9 cellular contexts compared by ENCODE assay signal in genomic region chr2:166376488-166376828, GRCh38. TPM values are rescaled to one million over a fixed set of nuclear protein-coding genes. Genes with fewer than 3 reads are reported as not detected.
DNase-seq lines count a peak whose midpoint lies in the region; ATAC-seq, FAIRE-seq and TF ChIP-seq lines count a peak whose summit lies in the region.
"Had no signal": no experiment of that assay in that cellular context is flagged by ENCODE, and none has a peak within 500 bp of the region (broad histone marks: within the 10 kb centered on the region; RNA-seq: fewer than 3 reads in every experiment).

No MANE protein-coding gene starts in this region.

- no peak for FAIRE-seq in keratinocyte (lab: Jason Lieb, UNC)

- H3K4me1 ChIP-seq in keratinocyte (ENCODE audit: control insufficient read depth, extremely low read depth, insufficient read depth, low read length) (peaks cover 6% of the 10 kb centered on the region), stomach (peaks cover 8 to 22% (median 17%) of the 10 kb centered on the region in 4 donors), Karpas-422 (ENCODE audit: low read length) (no peaks in the 10 kb centered on the region)

- 5 to 11% (median 8%) methylated on average over 11 of the region's 11 CpGs for WGBS in stomach, 5 donors

- no peaks in the 10 kb centered on the region for H3K9me3 ChIP-seq in keratinocyte (ENCODE audit: control insufficient read depth, low read depth, low read length)
- no peaks in the 10 kb centered on the region for H3K9me3 ChIP-seq in stomach
- no peaks in the 10 kb centered on the region for H3K9me3 ChIP-seq in Karpas-422 (ENCODE audit: low read length)

- TF ChIP-seq EP300 in stomach (IDR thresholded peaks at IDR 0.05): no peak

- H2AFZ ChIP-seq in keratinocyte (ENCODE audit: control insufficient read depth, low read length): peak overlapping the region; percentile 80
- H2AFZ ChIP-seq in Karpas-422 (ENCODE audit: low read length): no peak overlapping the region

- H3K36me3 ChIP-seq in keratinocyte (ENCODE audit: control insufficient read depth in 2 of 2, extremely low read depth in 1 of 2, insufficient read depth in 2 of 2, low read length in 2 of 2) (no peaks in the 10 kb centered on the region), stomach (no peaks in the 10 kb centered on the region), Karpas-422 (ENCODE audit: insufficient read depth, low read length) (no peaks in the 10 kb centered on the region)

- H3K9me2 ChIP-seq in Karpas-422 (replicated peaks; ENCODE audit: insufficient read depth, low read length): no peaks in the 10 kb centered on the region

- no peak for ATAC-seq in activated naive CD8-positive, alpha-beta T cell treated with anti-CD3 and anti-CD28 coated beads, Interleukin-2, amount 50 U/mL, for 24 hours

- H3K27me3 ChIP-seq in keratinocyte (ENCODE audit: control insufficient read depth, extremely low read depth, insufficient read depth, low read length): peaks cover 26% of the 10 kb centered on the region
- H3K27me3 ChIP-seq in stomach: peaks cover 0 to 13% (median 0%) of the 10 kb centered on the region in 3 donors
- H3K27me3 ChIP-seq in Karpas-422 (ENCODE audit: low read length): no peaks in the 10 kb centered on the region

- peaks cover 42% of the 10 kb centered on the region for H3K27me3 Mint-ChIP-seq in T-helper 2 cell treated with Interferon-gamma antibody and Interleukin-4, amounts not matched to agents 5 μg/mL and 100 μg/mL, for 36 hours (ENCODE audit: low read depth)
- H3K27me3 Mint-ChIP-seq in activated naive CD8-positive, alpha-beta T cell treated with anti-CD3 and anti-CD28 coated beads, Interleukin-2, amount 50 U/mL, for 24 hours: peaks cover 36% of the 10 kb centered on the region

- no peak for TF ChIP-seq CTCF in keratinocyte (optimal IDR thresholded peaks at IDR 0.05 in 1 of 3, IDR thresholded peaks at IDR 0.05 in 1 of 3, conservative IDR thresholded peaks at IDR 0.05 in 1 of 3; ENCODE audit: extremely low read depth in 1 of 3, insufficient read depth in 2 of 3, low read length in 3 of 3)
- TF ChIP-seq CTCF in stomach (IDR thresholded peaks at IDR 0.05): no peak

- dilution Hi-C loops in keratinocyte (cut with MboI; ENCODE audit: extremely low pct_ligation_motif_present, low sequenced_read_pairs): no loop called here

- H3K27ac Mint-ChIP-seq in T-helper 2 cell treated with Interferon-gamma antibody and Interleukin-4, amounts not matched to agents 5 μg/mL and 100 μg/mL, for 36 hours: no peak overlapping the region
- H3K27ac Mint-ChIP-seq in activated naive CD8-positive, alpha-beta T cell treated with anti-CD3 and anti-CD28 coated beads, Interleukin-2, amount 50 U/mL, for 24 hours: no peak overlapping the region

- peak overlapping the region; percentile 86 for H3K4me2 ChIP-seq in keratinocyte (ENCODE audit: control insufficient read depth, extremely low read depth, insufficient read depth, low read depth, low read length)
- no peak overlapping the region for H3K4me2 ChIP-seq in Karpas-422 (ENCODE audit: low read depth, low read length, poor library complexity, severe bottlenecking)

- DNase-seq in T-helper 2 cell treated with Interferon-gamma antibody and Interleukin-4, amounts not matched to agents 5 μg/mL and 100 μg/mL, for 36 hours (ENCODE audit: low spot score): no peak
- DNase-seq in T-helper 2 cell (no peak), keratinocyte (ENCODE audit: low read depth, low spot score) (no peak), stomach (no peak), Karpas-422 (no peak), 8988T (no peak), cerebellar cortex (ENCODE audit: low spot score) (no peak)
- DNase-seq in activated naive CD8-positive, alpha-beta T cell treated with anti-CD3 and anti-CD28 coated beads, Interleukin-2, amount 50 U/mL, for 24 hours: no peak

- no peaks in the 10 kb centered on the region for H3K36me3 Mint-ChIP-seq in T-helper 2 cell treated with Interferon-gamma antibody and Interleukin-4, amounts not matched to agents 5 μg/mL and 100 μg/mL, for 36 hours (ENCODE audit: low read depth)
- H3K36me3 Mint-ChIP-seq in activated naive CD8-positive, alpha-beta T cell treated with anti-CD3 and anti-CD28 coated beads, Interleukin-2, amount 50 U/mL, for 24 hours (ENCODE audit: low read depth): no peaks in the 10 kb centered on the region

- H3K9me3 Mint-ChIP-seq in T-helper 2 cell treated with Interferon-gamma antibody and Interleukin-4, amounts not matched to agents 5 μg/mL and 100 μg/mL, for 36 hours: no peaks in the 10 kb centered on the region
- no peaks in the 10 kb centered on the region for H3K9me3 Mint-ChIP-seq in activated naive CD8-positive, alpha-beta T cell treated with anti-CD3 and anti-CD28 coated beads, Interleukin-2, amount 50 U/mL, for 24 hours

- H3K9ac ChIP-seq in keratinocyte (ENCODE audit: control insufficient read depth, extremely low read depth, insufficient read depth, low read length): no peak overlapping the region
- H3K9ac ChIP-seq in Karpas-422 (ENCODE audit: low read length): no peak overlapping the region

- H3K27ac ChIP-seq in keratinocyte (ENCODE audit: control insufficient read depth, insufficient read depth, low read length) (no peak overlapping the region), stomach (peak overlapping the region in 2 of 5 donors; percentile 8 to 63), Karpas-422 (ENCODE audit: low read length) (no peak overlapping the region)
- H3K27ac ChIP-seq: VCaP had no signal

- no peaks in the 10 kb centered on the region for H4K20me1 ChIP-seq in keratinocyte (ENCODE audit: control insufficient read depth, extremely low read depth, insufficient read depth, low read length)
- no peaks in the 10 kb centered on the region for H4K20me1 ChIP-seq in Karpas-422 (ENCODE audit: insufficient read depth, low read depth, low read length)

- H3K79me2 ChIP-seq in keratinocyte (ENCODE audit: control insufficient read depth, insufficient read depth, low read length): no peaks in the 10 kb centered on the region
- no peaks in the 10 kb centered on the region for H3K79me2 ChIP-seq in Karpas-422 (ENCODE audit: low read length)

- peaks cover 16% of the 10 kb centered on the region for H3K4me1 Mint-ChIP-seq in T-helper 2 cell treated with Interferon-gamma antibody and Interleukin-4, amounts not matched to agents 5 μg/mL and 100 μg/mL, for 36 hours (ENCODE audit: low read depth)
- peaks cover 8% of the 10 kb centered on the region for H3K4me1 Mint-ChIP-seq in activated naive CD8-positive, alpha-beta T cell treated with anti-CD3 and anti-CD28 coated beads, Interleukin-2, amount 50 U/mL, for 24 hours

- H3K4me3 ChIP-seq in keratinocyte (ENCODE audit: control insufficient read depth in 2 of 3, extremely low read depth in 1 of 3, insufficient read depth in 2 of 3, low read depth in 1 of 3, low read length in 3 of 3): peak overlapping the region in 1 of 3 experiments; percentile 65
- H3K4me3 ChIP-seq in stomach: peak overlapping the region; percentile 52 to 70 (median 58)
- H3K4me3 ChIP-seq in Karpas-422 (ENCODE audit: low read length): no peak overlapping the region

- H3K4me3 Mint-ChIP-seq in T-helper 2 cell treated with Interferon-gamma antibody and Interleukin-4, amounts not matched to agents 5 μg/mL and 100 μg/mL, for 36 hours: peak overlapping the region; percentile 83
- peak overlapping the region; percentile 65 for H3K4me3 Mint-ChIP-seq in activated naive CD8-positive, alpha-beta T cell treated with anti-CD3 and anti-CD28 coated beads, Interleukin-2, amount 50 U/mL, for 24 hours

- no peaks in the 10 kb centered on the region for H3K9me1 ChIP-seq in keratinocyte (ENCODE audit: control insufficient read depth, extremely low read depth, insufficient read depth, low read length)

- intact Hi-C loops in stomach (cut with DNase I; ENCODE audit: low total_unique reads): no loop called here

- no peak for TF ChIP-seq POLR2A in stomach (IDR thresholded peaks at IDR 0.05)

RNA-seq across cellular contexts. Expression of gene SCN9A, which starts 0.7 kb away (rescaled TPM):
- polyA plus RNA-seq in keratinocyte: 0.09 to 0.10 TPM (median 0.09 TPM) in 3 replicates
- not detected for polyA plus RNA-seq in keratinocyte (2011; ENCODE audit: low read depth)
- 0.02 and 0.03 TPM in 2 replicates for polyA plus RNA-seq in keratinocyte (2011; cell fraction: cytosol; rRNA removed)
- 0.05 and 0.06 TPM in 2 replicates for polyA plus RNA-seq in keratinocyte (2011; cell fraction: nucleus; rRNA removed)
- 0.06 and 0.19 TPM in 2 replicates for polyA plus RNA-seq in keratinocyte (2012; ENCODE audit: low replicate concordance)
- 0.10 to 0.22 TPM in 2 of 3 replicates, not detected in the other for polyA minus RNA-seq in keratinocyte
- polyA minus RNA-seq in keratinocyte (2011; cell fraction: cytosol; rRNA and poly(A)+ RNA removed): not detected
- polyA minus RNA-seq in keratinocyte (2011; cell fraction: nucleus; rRNA and poly(A)+ RNA removed): 0.16 and 0.21 TPM in 2 replicates
- 10 to 100 TPM in 2 of 5 donors, 1 to 10 TPM in 2, under 1 TPM in 1; 0.45 to 24.3 (median 3.9) TPM for total RNA-seq in stomach
- polyA plus RNA-seq in stomach: under 1 TPM; 0.12 to 0.28 (median 0.15) TPM
- not detected in 2 replicates for total RNA-seq in Karpas-422 (2014; rRNA removed; shearing (Covaris generic); ENCODE audit: low replicate concordance)
